In the genomic region with DNA sequence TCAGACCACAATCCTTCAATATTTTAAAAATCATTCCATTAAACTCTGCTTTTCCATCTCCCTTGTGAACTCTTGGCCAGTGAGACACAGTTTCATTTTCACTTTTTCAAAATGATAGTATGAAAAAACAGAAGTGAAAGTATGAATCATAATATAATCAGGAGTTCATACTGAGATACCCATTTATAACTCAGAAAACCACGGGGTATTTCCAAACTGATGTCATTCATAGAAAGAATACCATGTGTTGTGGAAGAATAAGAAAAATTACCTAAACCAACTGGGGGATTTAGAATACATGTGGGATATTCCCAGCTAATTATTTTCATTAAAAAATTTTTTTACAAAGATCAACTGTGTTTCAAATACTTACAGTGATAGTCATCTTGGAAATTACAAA, we compare ENCODE assay signal across 9 cellular contexts.
DNase-seq lines count a peak whose midpoint lies in the region; ATAC-seq, FAIRE-seq and TF ChIP-seq lines count a peak whose summit lies in the region.
"Had no signal": no experiment of that assay in that cellular context is flagged by ENCODE, and none has a peak within 500 bp of the region (broad histone marks: within the 10 kb centered on the region; RNA-seq: fewer than 3 reads in every experiment).

No MANE protein-coding gene starts in this region.

- H3K4me3 ChIP-seq in AG04450 (ENCODE audit: low read depth, low read length) (peak overlapping the region; percentile 28; the same call in 1 of the 2 replicates), Peyer's patch (no peak overlapping the region)

- no peaks in the 10 kb centered on the region for H3K36me3 ChIP-seq in Peyer's patch
- H3K36me3 ChIP-seq: upper lobe of left lung had no signal

- no peaks in the 10 kb centered on the region for H3K9me3 ChIP-seq in AG04450 (ENCODE audit: control insufficient read depth, insufficient read depth, low read length)
- no peaks in the 10 kb centered on the region for H3K9me3 ChIP-seq in Peyer's patch
- H3K9me3 ChIP-seq: upper lobe of left lung had no signal

- DNase-seq in AG04450 (ENCODE audit: low read depth, low spot score) (peak; percentile 13), foreskin keratinocyte (peak; percentile 80 to 87), D721Med (ENCODE audit: insufficient read length, low spot score) (no peak), Peyer's patch (no peak), 8988T (no peak)
- DNase-seq: upper lobe of left lung had no signal

- CTCF ChIA-PET in AG04450 (lab: Charles Lee), result no interaction called here

- TF ChIP-seq CTCF in AG04450 (IDR thresholded peaks at IDR 0.05; ENCODE audit: low read depth, low read length) (no peak), foreskin keratinocyte (conservative IDR thresholded peaks at IDR 0.05) (no peak), D721Med (IDR thresholded peaks at IDR 0.05; ENCODE audit: insufficient read depth, missing control alignments) (no peak), Peyer's patch (IDR thresholded peaks at IDR 0.05) (no peak)

- H3K27me3 ChIP-seq in AG04450 (ENCODE audit: control insufficient read depth, insufficient read depth, low read length) (no peaks in the 10 kb centered on the region), foreskin keratinocyte (peaks cover under 1% of the 10 kb centered on the region), Peyer's patch (no peaks in the 10 kb centered on the region)
- H3K27me3 ChIP-seq: upper lobe of left lung had no signal

- no peak for FAIRE-seq in D721Med (lab: Jason Lieb, UNC)

- H3K4me1 ChIP-seq in foreskin keratinocyte, result peaks cover 4% of the 10 kb centered on the region
- H3K4me1 ChIP-seq in Peyer's patch, result peaks cover 0 to 10% (median 0%) of the 10 kb centered on the region in 4 donors

- TF ChIP-seq POLR2A in Peyer's patch (IDR thresholded peaks at IDR 0.05), result no peak

- POLR2A ChIA-PET in AG04450 (lab: Yijun Ruan, JAX), result no interaction called here

- H3K27ac ChIP-seq in AG04450 (ENCODE audit: low read depth, low read length), result no peak overlapping the region
- H3K27ac ChIP-seq in foreskin keratinocyte, result peak overlapping the region; percentile 86
- peak overlapping the region in 2 of 4 donors; percentile 39 to 51 for H3K27ac ChIP-seq in Peyer's patch

- ATAC-seq in GM18873 (IDR thresholded peaks at IDR 0.05; ENCODE audit: low FRiP score, unreplicated experiment), result peak; percentile 57
- peak; percentile 51 for ATAC-seq in HG03095 (IDR thresholded peaks at IDR 0.05; ENCODE audit: unreplicated experiment)
- peak; percentile 74 for ATAC-seq in SK-N-SH treated with all-trans-retinoic acid at 6 μM for 48 hours
- ATAC-seq in foreskin keratinocyte, result peak; percentile 95

TF ChIP-seq in SK-N-SH treated with all-trans-retinoic acid at 6 μM for 48 hours, 23 proteins besides CTCF, POLR2A, EP300 and RAD21:
- TF ChIP-seq, protein P1, sequence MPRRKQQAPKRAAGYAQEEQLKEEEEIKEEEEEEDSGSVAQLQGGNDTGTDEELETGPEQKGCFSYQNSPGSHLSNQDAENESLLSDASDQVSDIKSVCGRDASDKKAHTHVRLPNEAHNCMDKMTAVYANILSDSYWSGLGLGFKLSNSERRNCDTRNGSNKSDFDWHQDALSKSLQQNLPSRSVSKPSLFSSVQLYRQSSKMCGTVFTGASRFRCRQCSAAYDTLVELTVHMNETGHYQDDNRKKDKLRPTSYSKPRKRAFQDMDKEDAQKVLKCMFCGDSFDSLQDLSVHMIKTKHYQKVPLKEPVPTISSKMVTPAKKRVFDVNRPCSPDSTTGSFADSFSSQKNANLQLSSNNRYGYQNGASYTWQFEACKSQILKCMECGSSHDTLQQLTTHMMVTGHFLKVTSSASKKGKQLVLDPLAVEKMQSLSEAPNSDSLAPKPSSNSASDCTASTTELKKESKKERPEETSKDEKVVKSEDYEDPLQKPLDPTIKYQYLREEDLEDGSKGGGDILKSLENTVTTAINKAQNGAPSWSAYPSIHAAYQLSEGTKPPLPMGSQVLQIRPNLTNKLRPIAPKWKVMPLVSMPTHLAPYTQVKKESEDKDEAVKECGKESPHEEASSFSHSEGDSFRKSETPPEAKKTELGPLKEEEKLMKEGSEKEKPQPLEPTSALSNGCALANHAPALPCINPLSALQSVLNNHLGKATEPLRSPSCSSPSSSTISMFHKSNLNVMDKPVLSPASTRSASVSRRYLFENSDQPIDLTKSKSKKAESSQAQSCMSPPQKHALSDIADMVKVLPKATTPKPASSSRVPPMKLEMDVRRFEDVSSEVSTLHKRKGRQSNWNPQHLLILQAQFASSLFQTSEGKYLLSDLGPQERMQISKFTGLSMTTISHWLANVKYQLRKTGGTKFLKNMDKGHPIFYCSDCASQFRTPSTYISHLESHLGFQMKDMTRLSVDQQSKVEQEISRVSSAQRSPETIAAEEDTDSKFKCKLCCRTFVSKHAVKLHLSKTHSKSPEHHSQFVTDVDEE (CRISPR knock-in tag; IDR thresholded peaks at IDR 0.05), result no peak
- no peak for TF ChIP-seq PPARA (CRISPR knock-in tag; IDR thresholded peaks at IDR 0.05; ENCODE audit: borderline replicate concordance)
- no peak for TF ChIP-seq ZNF565 (CRISPR knock-in tag; conservative IDR thresholded peaks at IDR 0.05; ENCODE audit: low read depth)

Comparison
In these comparisons a context has a peak if more than half of its experiments do, and no peak if none do; other contexts are left out.
1. DNase-seq: peak in AG04450 (single experiment) and foreskin keratinocyte (2 of 2); none in D721Med (single experiment), Peyer's patch (0 of 3) and 8988T (single experiment).
2. Peak in every context shown above with its lines, with median percentiles within 50 percentile points of each other: ATAC-seq.